ENCODE assay signal across 24 cellular contexts in genomic region chr3:181916018-181916417, GRCh38.
DNase-seq lines count a peak whose midpoint lies in the region; ATAC-seq, FAIRE-seq and TF ChIP-seq lines count a peak whose summit lies in the region.
"Had no signal": no experiment of that assay in that cellular context is flagged by ENCODE, and none has a peak within 500 bp of the region (broad histone marks: within the 10 kb centered on the region; RNA-seq: fewer than 3 reads in every experiment).

No MANE protein-coding gene starts in this region.

- no peak for TF ChIP-seq CTCF in OCI-LY7 (conservative IDR thresholded peaks at IDR 0.05; ENCODE audit: low read length)

- peak; percentile 35 for FAIRE-seq in GM12891 (lab: Jason Lieb, UNC)
- FAIRE-seq: H54, HepG2 had no signal

- no peak for ATAC-seq in HG02884 (IDR thresholded peaks at IDR 0.05; ENCODE audit: unreplicated experiment)
- no peak for ATAC-seq in HG03025 (IDR thresholded peaks at IDR 0.05; ENCODE audit: low FRiP score, unreplicated experiment)
- ATAC-seq in HG02885 (IDR thresholded peaks at IDR 0.05; ENCODE audit: poor library complexity, unreplicated experiment) = no peak
- ATAC-seq: HepG2 had no signal

- peak overlapping the region; percentile 22; the same call in 1 of the 2 replicates for H2AFZ ChIP-seq in OCI-LY7 (ENCODE audit: low read length)
- H2AFZ ChIP-seq: PC-9 had no signal

- H4K20me1 ChIP-seq in OCI-LY7 (ENCODE audit: insufficient read depth, low read length) = no peaks in the 10 kb centered on the region

- H3K4me1 ChIP-seq in OCI-LY7 (ENCODE audit: insufficient read depth, low read length, poor library complexity, severe bottlenecking) = peaks cover 29% of the 10 kb centered on the region
- peaks cover 32% of the 10 kb centered on the region for H3K4me1 ChIP-seq in iPS-18a (ENCODE audit: control insufficient read depth, low read depth, low read length)

- H3K4me2 ChIP-seq in OCI-LY7 (ENCODE audit: low read length) = no peak overlapping the region; the same call in 1 of the 2 replicates
- H3K4me2 ChIP-seq: PC-9 had no signal

- H3K36me3 ChIP-seq in OCI-LY7 (ENCODE audit: insufficient read depth, low read length) (no peaks in the 10 kb centered on the region), iPS-18a (ENCODE audit: control insufficient read depth, low read depth, low read length) (no peaks in the 10 kb centered on the region)

- H3K4me3 ChIP-seq in OCI-LY7 (ENCODE audit: low read depth, low read length, poor library complexity, severe bottlenecking) = no peak overlapping the region
- peak overlapping the region; percentile 5 for H3K4me3 ChIP-seq in iPS-18a (ENCODE audit: low read length)
- H3K4me3 ChIP-seq: PC-9, SK-N-MC had no signal

- no TSS peak for BruUV-seq in OCI-LY7 (replicated peaks; lab: Mats Ljungman, UMichigan)

- H3K9ac ChIP-seq in iPS-18a (ENCODE audit: low read length) = no peak overlapping the region

- H3K27me3 ChIP-seq in iPS-18a (ENCODE audit: control insufficient read depth, insufficient read depth, low read length) = no peaks in the 10 kb centered on the region

- H3K9me2 ChIP-seq in OCI-LY7 (ENCODE audit: insufficient read depth, low read length) = no peaks in the 10 kb centered on the region

- no peak for TF ChIP-seq POLR2A in GM12891 (IDR thresholded peaks at IDR 0.05; ENCODE audit: low read depth, low read length)

- no peak overlapping the region for H3K27ac ChIP-seq in OCI-LY7 (ENCODE audit: low read depth, low read length, poor library complexity, severe bottlenecking)
- peak overlapping the region; percentile 41 for H3K27ac ChIP-seq in epithelial cell of prostate
- H3K27ac ChIP-seq in iPS-18a (ENCODE audit: low read length) = no peak overlapping the region
- H3K27ac ChIP-seq: PC-9 had no signal

- POLR2A ChIA-PET in OCI-LY7 (lab: Charles Lee) = interaction anchor here (0.5 to 1.9 kb wide), 6 partner anchors 12 to 574 kb away, joined by 3 to 7 read pairs (median 4); no protein-coding TSS in a partner anchor

- H3K9me3 ChIP-seq in OCI-LY7 (ENCODE audit: low read length) (no peaks in the 10 kb centered on the region), iPS-18a (ENCODE audit: control insufficient read depth, low read depth, low read length) (no peaks in the 10 kb centered on the region)

- intact Hi-C loops in OCI-LY7 (cut with micrococcal nuclease; ENCODE audit: unreplicated experiment) = no loop called here

- CTCF ChIA-PET in OCI-LY7 (lab: Charles Lee; ENCODE audit: unreplicated experiment) = no interaction called here

- DNase-seq in GM12891 (ENCODE audit: insufficient read length, low spot score) (no peak), OCI-LY7 (ENCODE audit: low spot score) (no peak), epithelial cell of prostate (ENCODE audit: low read depth, low spot score) (no peak)
- DNase-seq in activated CD4-positive, CD25-positive, alpha-beta regulatory T cell (lab: John Stamatoyannopoulos, UW) = no peak
- DNase-seq: Calu3, Karpas-422, NCI-H1092 treated with DMSO at 0.1 percent for 48 hours, NCI-H1436, NCI-H187, NCI-H2081 treated with DMSO at 0.1 percent for 48 hours, NCI-H2171, NCI-H226, NCI-H524, NCI-H774, PC-9, RPMI8226, SHP77 had no signal

- no peaks in the 10 kb centered on the region for H3K79me2 ChIP-seq in OCI-LY7 (ENCODE audit: insufficient read depth, low read depth, low read length)

TF ChIP-seq in GM12891, 5 proteins besides CTCF, POLR2A, EP300 and RAD21:
- no peak for TF ChIP-seq POU2F2 (IDR thresholded peaks at IDR 0.05; ENCODE audit: low read depth, low read length)
- TF ChIP-seq PAX5 (IDR thresholded peaks at IDR 0.05; ENCODE audit: insufficient read depth, low read length, severe bottlenecking) = no peak
- TF ChIP-seq SPI1 (IDR thresholded peaks at IDR 0.05; ENCODE audit: low read depth, low read length) = no peak
- no peak for TF ChIP-seq POLR2AphosphoS5 (IDR thresholded peaks at IDR 0.05; ENCODE audit: low read depth, low read length)
- TF ChIP-seq TAF1 (IDR thresholded peaks at IDR 0.05; ENCODE audit: low read depth, low read length) = no peak
